Comparison of ENCODE assay signal across 19 cellular contexts in genomic region chr9:112765281-112765680, GRCh38. TPM values are rescaled to one million over a fixed set of nuclear protein-coding genes. Genes with fewer than 3 reads are reported as not detected.
DNase-seq lines count a peak whose midpoint lies in the region; ATAC-seq, FAIRE-seq and TF ChIP-seq lines count a peak whose summit lies in the region.
"Had no signal": no experiment of that assay in that cellular context is flagged by ENCODE, and none has a peak within 500 bp of the region (broad histone marks: within the 10 kb centered on the region; RNA-seq: fewer than 3 reads in every experiment).

No MANE protein-coding gene starts in this region.

- H3K9me3 Mint-ChIP-seq in activated naive CD4-positive, alpha-beta T cell treated with anti-CD3 and anti-CD28 coated beads, Interleukin-2, amount 50 U/mL, for 72 hours, result no peaks in the 10 kb centered on the region

- peaks cover 12% of the 10 kb centered on the region for H3F3A ChIP-seq in smooth muscle cell (ENCODE audit: low read depth)

- no peak for ATAC-seq in activated naive CD4-positive, alpha-beta T cell treated with anti-CD3 and anti-CD28 coated beads, Interleukin-2, amount 50 U/mL, for 72 hours

- no peaks in the 10 kb centered on the region for H3K27me3 ChIP-seq in colonic mucosa
- H3K27me3 ChIP-seq in smooth muscle cell (ENCODE audit: low read depth), result no peaks in the 10 kb centered on the region
- H3K27me3 ChIP-seq: BLaER1 had no signal

- TF ChIP-seq CTCF in colonic mucosa (IDR thresholded peaks at IDR 0.05) (no peak), smooth muscle cell (IDR thresholded peaks at IDR 0.05; ENCODE audit: borderline replicate concordance, insufficient read depth, poor library complexity, severe bottlenecking) (no peak)

- no peaks in the 10 kb centered on the region for H3K4me1 ChIP-seq in colonic mucosa
- peaks cover 15% of the 10 kb centered on the region for H3K4me1 ChIP-seq in smooth muscle cell (ENCODE audit: low read depth)
- H3K4me1 ChIP-seq: HAP-1 had no signal

- peaks cover 41% of the 10 kb centered on the region for H4K20me1 ChIP-seq in smooth muscle cell (ENCODE audit: low read depth)

- no peak for FAIRE-seq in GM19239 (lab: Jason Lieb, UNC)
- FAIRE-seq: GM12892 had no signal

- H3K4me3 ChIP-seq in colonic mucosa, result no peak overlapping the region
- no peak overlapping the region for H3K4me3 ChIP-seq in smooth muscle cell
- H3K4me3 ChIP-seq: BLaER1, HAP-1 had no signal

- no peak overlapping the region for H2AFZ ChIP-seq in smooth muscle cell (ENCODE audit: low read depth)

- intact Hi-C loops in colonic mucosa (cut with DNase I), result no loop called here

- H3K27ac Mint-ChIP-seq in activated naive CD4-positive, alpha-beta T cell treated with anti-CD3 and anti-CD28 coated beads, Interleukin-2, amount 50 U/mL, for 72 hours, result no peak overlapping the region

- H3K9ac ChIP-seq in colonic mucosa (ENCODE audit: low read depth in 2 of 2, low read length in 2 of 2) (peak overlapping the region in 1 of 2 donors; percentile 30), smooth muscle cell (ENCODE audit: low read depth) (no peak overlapping the region)
- H3K9ac ChIP-seq: BLaER1 had no signal

- H3K36me3 ChIP-seq in colonic mucosa, result no peaks in the 10 kb centered on the region
- peaks cover 5% of the 10 kb centered on the region for H3K36me3 ChIP-seq in smooth muscle cell (ENCODE audit: low read depth)
- H3K36me3 ChIP-seq: HAP-1 had no signal

- H3K9me3 ChIP-seq in colonic mucosa (no peaks in the 10 kb centered on the region), smooth muscle cell (replicated peaks; ENCODE audit: low read depth) (no peaks in the 10 kb centered on the region)
- H3K9me3 ChIP-seq: HAP-1 had no signal

- H3K4me2 ChIP-seq in smooth muscle cell, result peak overlapping the region; percentile 71
- H3K4me2 ChIP-seq: BLaER1 had no signal

- 89% methylated on average over 1 of the region's 1 CpG for WGBS in smooth muscle cell (ENCODE audit: low lambda C conversion rate)

- DNase-seq in NCI-H524 (lab: John Stamatoyannopoulos, UW), result peak; percentile 43 to 52
- no peak for DNase-seq in NCI-H524 treated with DMSO at 0.1 percent for 48 hours (lab: John Stamatoyannopoulos, UW)
- DNase-seq in colonic mucosa, result no peak
- DNase-seq in smooth muscle cell (lab: John Stamatoyannopoulos, UW; ENCODE audit: unreplicated experiment), result no peak
- no peak for DNase-seq in GM19239 (ENCODE audit: insufficient read length, low spot score)
- no peak for DNase-seq in SHP77 (lab: John Stamatoyannopoulos, UW)
- DNase-seq in activated naive CD4-positive, alpha-beta T cell treated with anti-CD3 and anti-CD28 coated beads, Interleukin-2, amount 50 U/mL, for 72 hours (ENCODE audit: low spot score in 2 of 2), result no peak
- DNase-seq: 8988T; AML-193; Calu3; CD4-positive, CD25-positive, alpha-beta regulatory T cell; DMS 273 treated with DMSO at 0.1 percent for 48 hours; DMS79 treated with DMSO at 0.1 percent for 48 hours; EL; GDM1 had no signal

- H3K36me3 Mint-ChIP-seq in activated naive CD4-positive, alpha-beta T cell treated with anti-CD3 and anti-CD28 coated beads, Interleukin-2, amount 50 U/mL, for 72 hours, result peaks cover 8 to 14% of the 10 kb centered on the region in 2 donors

- peak overlapping the region; percentile 3 for H3K27ac ChIP-seq in angular gyrus (ENCODE audit: low read depth, low read length)
- H3K27ac ChIP-seq in colonic mucosa, result peak overlapping the region; percentile 20
- no peak overlapping the region for H3K27ac ChIP-seq in smooth muscle cell (ENCODE audit: low read depth)
- H3K27ac ChIP-seq: BLaER1 had no signal

- peaks cover 19% of the 10 kb centered on the region for H3K79me2 ChIP-seq in smooth muscle cell (ENCODE audit: low read depth)

RNA-seq across cellular contexts. Expression of gene SNX30, which starts 14.7 kb away (rescaled TPM):
- 10 to 100 TPM; 17.1 to 30.3 TPM for total RNA-seq in colonic mucosa
- 10.7 and 13.5 TPM in 2 replicates for total RNA-seq in smooth muscle cell
- polyA plus RNA-seq in smooth muscle cell, result 2.1 and 3.6 TPM in 2 replicates
- 1 to 10 TPM; 5.6 to 7.9 TPM for total RNA-seq in activated naive CD4-positive, alpha-beta T cell treated with anti-CD3 and anti-CD28 coated beads, Interleukin-2, amount 50 U/mL, for 72 hours

RNA-seq across cellular contexts. Expression of gene INIP, which starts 47.4 kb away (rescaled TPM):
- total RNA-seq in colonic mucosa (10 to 100 TPM; 26.1 to 36.1 TPM), smooth muscle cell (25.8 and 32.7 TPM in 2 replicates)
- 14.9 and 19.8 TPM in 2 replicates for polyA plus RNA-seq in smooth muscle cell
- total RNA-seq in activated naive CD4-positive, alpha-beta T cell treated with anti-CD3 and anti-CD28 coated beads, Interleukin-2, amount 50 U/mL, for 72 hours, result 10 to 100 TPM; 34.1 to 38.4 TPM

Comparison
In these comparisons a context has a peak if more than half of its experiments do, and no peak if none do; other contexts are left out.
1. DNase-seq: peak in NCI-H524 (2 of 2); none in NCI-H524 treated with DMSO at 0.1 percent for 48 hours (single experiment), colonic mucosa (single experiment), smooth muscle cell (single experiment), GM19239 (single experiment), SHP77 (0 of 2) and activated naive CD4-positive, alpha-beta T cell treated with anti-CD3 and anti-CD28 coated beads, Interleukin-2, amount 50 U/mL, for 72 hours (0 of 2).